ENCODE assay signal across 28 cellular contexts in the genomic region with DNA sequence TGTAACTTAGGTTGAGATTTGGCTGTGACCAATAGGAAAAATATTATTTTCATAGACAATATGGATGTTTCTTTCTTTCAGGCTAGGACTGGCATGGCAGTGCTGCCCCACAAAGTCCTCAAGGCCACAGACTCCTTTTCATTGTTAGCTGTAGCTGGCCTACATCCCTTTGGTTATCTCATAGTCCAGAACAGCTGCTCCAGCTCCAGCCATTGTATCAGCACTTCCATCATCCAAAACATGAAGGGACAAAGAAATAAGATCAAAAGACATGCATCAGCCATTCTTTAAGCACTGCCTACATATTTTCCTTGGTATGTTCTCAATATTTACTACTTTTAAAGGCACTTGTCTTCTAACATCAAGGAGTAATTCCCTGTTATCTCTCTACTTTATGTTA.
"Had no signal": no experiment of that assay in that cellular context is flagged by ENCODE, and none has a peak within 500 bp of the region (broad histone marks: within the 10 kb centered on the region; RNA-seq: fewer than 3 reads in every experiment).

No MANE protein-coding gene starts in this region.

- H3K36me3 Mint-ChIP-seq: immature natural killer cell; natural killer cell treated with Interleukin-12 subunit alpha and Interleukin-12 subunit beta and Interleukin-15 and Interleukin-18, amount 100 ng/mL, for 72 hours; type B pancreatic cell had no signal

- FAIRE-seq: islet of Langerhans, kidney, pancreas had no signal

- H3K36me3 ChIP-seq: left lung, lower lobe of right lung, pancreas, prostate gland, suprapubic skin, tibial nerve, uterus had no signal

- H3K27me3 ChIP-seq: left lung, pancreas, suprapubic skin, tibial nerve, uterus had no signal

- H3K27ac ChIP-seq: left lung, lower lobe of right lung, pancreas, prostate gland, skin epidermis, suprapubic skin, tibial nerve, uterus had no signal

- H3K4me3 ChIP-seq: left lung, lower lobe of right lung, pancreas, prostate gland, skin epidermis, suprapubic skin, tibial nerve, uterus had no signal

- ATAC-seq: left colon; left lung; lower lobe of right lung; natural killer cell treated with Interleukin-12 subunit alpha and Interleukin-12 subunit beta and Interleukin-15 and Interleukin-18, amount 100 ng/mL, for 72 hours; pancreas; right cardiac atrium; sciatic nerve had no signal

- DNase-seq: hypothalamus; immature natural killer cell; kidney; left colon; left lung; lower lobe of right lung; mammary epithelial cell; mesendoderm; naive B cell; pancreas; posterior cingulate gyrus; right cardiac atrium; stimulated activated CD4-positive, alpha-beta T cell treated with anti-CD3 and anti-CD28 coated beads, Interleukin-12 subunit alpha, Interleukin-12 subunit beta, amount 100 ng/mL, for 4 hours; stimulated activated CD4-positive, alpha-beta T cell treated with anti-CD3 and anti-CD28 coated beads, Interleukin-15, amount 100 ng/mL, for 24 hours; stimulated activated CD4-positive, alpha-beta T cell treated with anti-CD3 and anti-CD28 coated beads, Interleukin-2, amount 100 ng/mL, for 24 hours; stimulated activated CD4-positive, alpha-beta T cell treated with anti-CD3 and anti-CD28 coated beads, Interleukin-4, amount 100 ng/mL, for 1 hour; stimulated activated naive CD4-positive, alpha-beta T cell; uterus had no signal

- H3K27ac Mint-ChIP-seq: mesothelial cell of epicardium; natural killer cell treated with Interleukin-12 subunit alpha and Interleukin-12 subunit beta and Interleukin-15 and Interleukin-18, amount 100 ng/mL, for 72 hours; stimulated activated naive CD8-positive, alpha-beta T cell treated with anti-CD3 and anti-CD28 coated beads, Interleukin-15, Interleukin-2, amounts not matched to agents 100 ng/mL and 50 ng/mL, for 24 hours; type B pancreatic cell had no signal

- H3K9me3 ChIP-seq: left lung, lower lobe of right lung, pancreas, prostate gland, suprapubic skin, uterus had no signal

- H3K27me3 Mint-ChIP-seq: naive B cell; stimulated activated naive CD8-positive, alpha-beta T cell treated with anti-CD3 and anti-CD28 coated beads, Interleukin-15, Interleukin-2, amounts not matched to agents 100 ng/mL and 50 ng/mL, for 24 hours had no signal

- H3K4me3 Mint-ChIP-seq: immature natural killer cell; mesothelial cell of epicardium; naive B cell; natural killer cell treated with Interleukin-12 subunit alpha and Interleukin-12 subunit beta and Interleukin-15 and Interleukin-18, amount 100 ng/mL, for 72 hours; stimulated activated naive CD8-positive, alpha-beta T cell treated with anti-CD3 and anti-CD28 coated beads, Interleukin-15, Interleukin-2, amounts not matched to agents 100 ng/mL and 50 ng/mL, for 24 hours; type B pancreatic cell had no signal

- H3K9me3 Mint-ChIP-seq: immature natural killer cell; naive B cell; natural killer cell treated with Interleukin-12 subunit alpha and Interleukin-12 subunit beta and Interleukin-15 and Interleukin-18, amount 100 ng/mL, for 72 hours; stimulated activated naive CD8-positive, alpha-beta T cell treated with anti-CD3 and anti-CD28 coated beads, Interleukin-15, Interleukin-2, amounts not matched to agents 100 ng/mL and 50 ng/mL, for 24 hours; type B pancreatic cell had no signal

- H3K4me1 ChIP-seq: left lung, lower lobe of right lung, suprapubic skin, uterus had no signal
